Comparison of ENCODE assay signal across 9 cellular contexts in genomic region chr14:94009767-94010166, GRCh38.
A peak's percentile ranks its signal among the peaks of the same experiment; 100 is the strongest.
DNase-seq lines count a peak whose midpoint lies in the region; ATAC-seq lines count a peak whose summit lies in the region.
"Had no signal": no experiment of that assay in that cellular context is flagged by ENCODE, and none has a peak within 500 bp of the region (broad histone marks: within the 10 kb centered on the region; RNA-seq: fewer than 3 reads in every experiment).

No MANE protein-coding gene starts in this region.

- peak; percentile 50 for DNase-seq in GM03348 (ENCODE audit: low spot score)
- DNase-seq in NCI-H69 (lab: John Stamatoyannopoulos, UW), result peak; percentile 41
- peak; percentile 54 for DNase-seq in hepatic stellate cell (ENCODE audit: low spot score)
- DNase-seq in COLO668 (lab: John Stamatoyannopoulos, UW; ENCODE audit: unreplicated experiment), result no peak
- no peak for DNase-seq in NCI-H1930 (lab: John Stamatoyannopoulos, UW)
- DNase-seq: NCI-H1417 treated with DMSO at 0.1 percent for 48 hours, pancreas had no signal

- ATAC-seq in GM21576 (IDR thresholded peaks at IDR 0.05; ENCODE audit: unreplicated experiment) (peak; percentile 64), HG03196 (IDR thresholded peaks at IDR 0.05; ENCODE audit: unreplicated experiment) (no peak)

Comparison
In these comparisons a context has a peak if more than half of its experiments do, and no peak if none do; other contexts are left out.
1. DNase-seq: peak in GM03348 (single experiment), NCI-H69 (single experiment) and hepatic stellate cell (single experiment); none in COLO668 (single experiment) and NCI-H1930 (0 of 2).